ENCODE assay signal across 1 cellular context in the genomic region with DNA sequence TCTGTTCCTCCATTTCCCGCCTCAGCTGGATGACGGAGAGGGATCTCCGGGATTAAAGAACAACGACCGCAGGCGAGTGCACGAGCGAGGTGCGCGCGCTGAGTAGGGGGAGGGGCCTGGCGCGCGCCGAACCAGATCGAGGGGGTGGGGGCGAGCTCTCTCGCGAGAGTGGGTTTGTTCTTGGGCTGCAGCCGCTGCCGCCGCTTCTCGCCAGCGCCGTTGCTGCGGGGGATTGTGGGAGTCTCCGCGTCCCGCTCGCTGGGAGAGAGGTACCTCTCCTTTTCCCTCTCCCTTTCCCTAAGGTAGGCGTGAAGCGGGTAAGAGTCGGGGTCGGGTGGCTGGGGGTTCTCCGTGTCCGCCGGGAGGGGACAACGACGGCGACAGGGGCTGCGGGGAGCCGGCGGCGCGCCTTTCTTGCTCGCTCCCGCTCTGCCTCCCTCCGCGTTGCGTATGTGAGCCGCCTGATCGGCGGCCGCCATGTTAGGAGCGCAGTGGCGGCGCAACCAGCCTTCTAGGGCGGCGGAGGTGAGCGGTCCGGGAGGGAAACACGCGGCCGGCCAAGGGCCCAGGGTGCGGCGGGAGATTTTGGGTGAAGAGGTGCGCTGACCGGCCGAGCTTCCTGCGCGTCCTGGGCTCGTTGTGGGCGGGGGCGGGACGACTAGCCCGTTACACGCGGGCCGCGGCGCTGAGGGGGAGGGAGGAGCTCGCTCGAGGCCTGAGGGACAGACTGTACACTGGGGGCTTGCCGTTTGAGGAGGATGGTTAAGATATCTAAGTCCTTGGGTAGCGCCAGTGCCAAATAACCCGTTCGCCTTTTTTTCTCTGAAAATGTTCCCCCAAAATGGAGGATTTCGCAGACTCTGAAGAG.
A peak's percentile ranks its signal among the peaks of the same experiment; 100 is the strongest.
TF ChIP-seq lines count a peak whose summit lies in the region.

A gene with protein sequence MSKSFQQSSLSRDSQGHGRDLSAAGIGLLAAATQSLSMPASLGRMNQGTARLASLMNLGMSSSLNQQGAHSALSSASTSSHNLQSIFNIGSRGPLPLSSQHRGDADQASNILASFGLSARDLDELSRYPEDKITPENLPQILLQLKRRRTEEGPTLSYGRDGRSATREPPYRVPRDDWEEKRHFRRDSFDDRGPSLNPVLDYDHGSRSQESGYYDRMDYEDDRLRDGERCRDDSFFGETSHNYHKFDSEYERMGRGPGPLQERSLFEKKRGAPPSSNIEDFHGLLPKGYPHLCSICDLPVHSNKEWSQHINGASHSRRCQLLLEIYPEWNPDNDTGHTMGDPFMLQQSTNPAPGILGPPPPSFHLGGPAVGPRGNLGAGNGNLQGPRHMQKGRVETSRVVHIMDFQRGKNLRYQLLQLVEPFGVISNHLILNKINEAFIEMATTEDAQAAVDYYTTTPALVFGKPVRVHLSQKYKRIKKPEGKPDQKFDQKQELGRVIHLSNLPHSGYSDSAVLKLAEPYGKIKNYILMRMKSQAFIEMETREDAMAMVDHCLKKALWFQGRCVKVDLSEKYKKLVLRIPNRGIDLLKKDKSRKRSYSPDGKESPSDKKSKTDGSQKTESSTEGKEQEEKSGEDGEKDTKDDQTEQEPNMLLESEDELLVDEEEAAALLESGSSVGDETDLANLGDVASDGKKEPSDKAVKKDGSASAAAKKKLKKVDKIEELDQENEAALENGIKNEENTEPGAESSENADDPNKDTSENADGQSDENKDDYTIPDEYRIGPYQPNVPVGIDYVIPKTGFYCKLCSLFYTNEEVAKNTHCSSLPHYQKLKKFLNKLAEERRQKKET (plus strand): TSS at position 237 of the 868 bp plus-strand sequence. CDS start 13,676 bp downstream, outside the sequence.

TF ChIP-seq in HepG2, 621 proteins besides CTCF, POLR2A, EP300 and RAD21 (continued from another document and continues in another):
- peak; percentile 95 for TF ChIP-seq ZNF281 (CRISPR knock-in tag; IDR thresholded peaks at IDR 0.05; ENCODE audit: borderline replicate concordance)
- no peak for TF ChIP-seq ZNF180 (CRISPR knock-in tag; IDR thresholded peaks at IDR 0.05; ENCODE audit: borderline replicate concordance, low read depth)
- TF ChIP-seq MEIS2 (CRISPR knock-in tag; IDR thresholded peaks at IDR 0.05): 0 out of 2 replicates have a peak, but pooled peaks have one; percentile 46
- TF ChIP-seq, protein P1, sequence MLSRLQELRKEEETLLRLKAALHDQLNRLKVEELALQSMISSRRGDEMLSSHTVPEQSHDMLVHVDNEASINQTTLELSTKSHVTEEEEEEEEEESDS (CRISPR knock-in tag; IDR thresholded peaks at IDR 0.05; ENCODE audit: borderline replicate concordance): no peak
- peak; percentile 54; the same call in 1 of the 2 replicates for TF ChIP-seq ATF7-NPFF (CRISPR knock-in tag; IDR thresholded peaks at IDR 0.05; ENCODE audit: low read depth)
- TF ChIP-seq YEATS2 (CRISPR knock-in tag; IDR thresholded peaks at IDR 0.05; ENCODE audit: borderline replicate concordance): peak; percentile 95
- peak; percentile 80 for TF ChIP-seq SALL1 (CRISPR knock-in tag; IDR thresholded peaks at IDR 0.05)
- peak; percentile 86 for TF ChIP-seq KMT2B (CRISPR knock-in tag; IDR thresholded peaks at IDR 0.05)
- TF ChIP-seq, protein P2, sequence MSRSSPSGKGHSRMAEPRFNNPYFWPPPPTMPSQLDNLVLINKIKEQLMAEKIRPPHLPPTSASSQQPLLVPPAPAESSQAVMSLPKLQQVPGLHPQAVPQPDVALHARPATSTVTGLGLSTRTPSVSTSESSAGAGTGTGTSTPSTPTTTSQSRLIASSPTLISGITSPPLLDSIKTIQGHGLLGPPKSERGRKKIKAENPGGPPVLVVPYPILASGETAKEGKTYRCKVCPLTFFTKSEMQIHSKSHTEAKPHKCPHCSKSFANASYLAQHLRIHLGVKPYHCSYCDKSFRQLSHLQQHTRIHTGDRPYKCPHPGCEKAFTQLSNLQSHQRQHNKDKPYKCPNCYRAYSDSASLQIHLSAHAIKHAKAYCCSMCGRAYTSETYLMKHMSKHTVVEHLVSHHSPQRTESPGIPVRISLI (CRISPR knock-in tag; IDR thresholded peaks at IDR 0.05; ENCODE audit: borderline replicate concordance): peak; percentile 53; the same call in 1 of the 2 replicates
- no peak for TF ChIP-seq ZNF672 (CRISPR knock-in tag; IDR thresholded peaks at IDR 0.05)
- TF ChIP-seq FIP1L1 (IDR thresholded peaks at IDR 0.05; ENCODE audit: borderline replicate concordance, insufficient read depth, low read depth, low read length): no peak
- peak; percentile 30 for TF ChIP-seq JARID2 (CRISPR knock-in tag; IDR thresholded peaks at IDR 0.05; ENCODE audit: insufficient replicate concordance)
- TF ChIP-seq ZSCAN12 (CRISPR knock-in tag; IDR thresholded peaks at IDR 0.05): no peak
- TF ChIP-seq CENPX (CRISPR knock-in tag; IDR thresholded peaks at IDR 0.05): no peak
- TF ChIP-seq PITX1 (CRISPR knock-in tag; IDR thresholded peaks at IDR 0.05): peak; percentile 89
- peak; percentile 72; the same call in 1 of the 2 replicates for TF ChIP-seq SP1 (IDR thresholded peaks at IDR 0.05)
- peak; percentile 62 for TF ChIP-seq SP1 (CRISPR knock-in tag; IDR thresholded peaks at IDR 0.05)
- peak; percentile 56; the same call in 1 of the 2 replicates for TF ChIP-seq ZNF451 (CRISPR knock-in tag; IDR thresholded peaks at IDR 0.05)
- no peak for TF ChIP-seq TEAD3 (CRISPR knock-in tag; optimal IDR thresholded peaks at IDR 0.05; ENCODE audit: borderline replicate concordance)
- peak; percentile 89 for TF ChIP-seq ERF (CRISPR knock-in tag; IDR thresholded peaks at IDR 0.05)
- TF ChIP-seq HHEX (CRISPR knock-in tag; IDR thresholded peaks at IDR 0.05): no peak
- TF ChIP-seq, protein P3, sequence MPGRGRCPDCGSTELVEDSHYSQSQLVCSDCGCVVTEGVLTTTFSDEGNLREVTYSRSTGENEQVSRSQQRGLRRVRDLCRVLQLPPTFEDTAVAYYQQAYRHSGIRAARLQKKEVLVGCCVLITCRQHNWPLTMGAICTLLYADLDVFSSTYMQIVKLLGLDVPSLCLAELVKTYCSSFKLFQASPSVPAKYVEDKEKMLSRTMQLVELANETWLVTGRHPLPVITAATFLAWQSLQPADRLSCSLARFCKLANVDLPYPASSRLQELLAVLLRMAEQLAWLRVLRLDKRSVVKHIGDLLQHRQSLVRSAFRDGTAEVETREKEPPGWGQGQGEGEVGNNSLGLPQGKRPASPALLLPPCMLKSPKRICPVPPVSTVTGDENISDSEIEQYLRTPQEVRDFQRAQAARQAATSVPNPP (CRISPR knock-in tag; IDR thresholded peaks at IDR 0.05): no peak
- peak; percentile 60; the same call in 1 of the 2 replicates for TF ChIP-seq MAF1 (CRISPR knock-in tag; IDR thresholded peaks at IDR 0.05; ENCODE audit: borderline replicate concordance)
- no peak; the same call in 1 of the 2 replicates for TF ChIP-seq AKAP8 (CRISPR knock-in tag; IDR thresholded peaks at IDR 0.05)
- TF ChIP-seq MTA3 (CRISPR knock-in tag; IDR thresholded peaks at IDR 0.05): no peak
- TF ChIP-seq STAT5B (CRISPR knock-in tag; IDR thresholded peaks at IDR 0.05): peak; percentile 39; the same call in 1 of the 2 replicates
- TF ChIP-seq ATF1 (CRISPR knock-in tag; IDR thresholded peaks at IDR 0.05): no peak
- 0 out of 2 replicates have a peak, but pooled peaks have one; percentile 41 for TF ChIP-seq ZNF512 (CRISPR knock-in tag; IDR thresholded peaks at IDR 0.05)
- no peak for TF ChIP-seq TEAD2 (CRISPR knock-in tag; IDR thresholded peaks at IDR 0.05)
- TF ChIP-seq ZNF713 (CRISPR knock-in tag; IDR thresholded peaks at IDR 0.05): no peak
- no peak; the same call in none of the 2 replicates for TF ChIP-seq SP4 (CRISPR knock-in tag; IDR thresholded peaks at IDR 0.05)
- TF ChIP-seq ZBTB20 (CRISPR knock-in tag; IDR thresholded peaks at IDR 0.05; ENCODE audit: borderline replicate concordance, low read depth): 0 out of 2 replicates have a peak, but pooled peaks have one; percentile 5
- TF ChIP-seq ZNF768 (CRISPR knock-in tag; IDR thresholded peaks at IDR 0.05): peak; percentile 71; the same call in 1 of the 2 replicates
- peak; percentile 81; the same call in 1 of the 2 replicates for TF ChIP-seq ZNF33B (CRISPR knock-in tag; IDR thresholded peaks at IDR 0.05)
- TF ChIP-seq, protein P4, sequence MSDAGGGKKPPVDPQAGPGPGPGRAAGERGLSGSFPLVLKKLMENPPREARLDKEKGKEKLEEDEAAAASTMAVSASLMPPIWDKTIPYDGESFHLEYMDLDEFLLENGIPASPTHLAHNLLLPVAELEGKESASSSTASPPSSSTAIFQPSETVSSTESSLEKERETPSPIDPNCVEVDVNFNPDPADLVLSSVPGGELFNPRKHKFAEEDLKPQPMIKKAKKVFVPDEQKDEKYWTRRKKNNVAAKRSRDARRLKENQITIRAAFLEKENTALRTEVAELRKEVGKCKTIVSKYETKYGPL (CRISPR knock-in tag; IDR thresholded peaks at IDR 0.05): 0 out of 2 replicates have a peak, but pooled peaks have one; percentile 11
- TF ChIP-seq RFXAP (CRISPR knock-in tag; IDR thresholded peaks at IDR 0.05; ENCODE audit: borderline replicate concordance): peak; percentile 67; the same call in 1 of the 2 replicates
- TF ChIP-seq CHCHD3 (CRISPR knock-in tag; IDR thresholded peaks at IDR 0.05): no peak
- TF ChIP-seq, protein P5, sequence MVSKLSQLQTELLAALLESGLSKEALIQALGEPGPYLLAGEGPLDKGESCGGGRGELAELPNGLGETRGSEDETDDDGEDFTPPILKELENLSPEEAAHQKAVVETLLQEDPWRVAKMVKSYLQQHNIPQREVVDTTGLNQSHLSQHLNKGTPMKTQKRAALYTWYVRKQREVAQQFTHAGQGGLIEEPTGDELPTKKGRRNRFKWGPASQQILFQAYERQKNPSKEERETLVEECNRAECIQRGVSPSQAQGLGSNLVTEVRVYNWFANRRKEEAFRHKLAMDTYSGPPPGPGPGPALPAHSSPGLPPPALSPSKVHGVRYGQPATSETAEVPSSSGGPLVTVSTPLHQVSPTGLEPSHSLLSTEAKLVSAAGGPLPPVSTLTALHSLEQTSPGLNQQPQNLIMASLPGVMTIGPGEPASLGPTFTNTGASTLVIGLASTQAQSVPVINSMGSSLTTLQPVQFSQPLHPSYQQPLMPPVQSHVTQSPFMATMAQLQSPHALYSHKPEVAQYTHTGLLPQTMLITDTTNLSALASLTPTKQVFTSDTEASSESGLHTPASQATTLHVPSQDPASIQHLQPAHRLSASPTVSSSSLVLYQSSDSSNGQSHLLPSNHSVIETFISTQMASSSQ (IDR thresholded peaks at IDR 0.05; ENCODE audit: low read depth): no peak
- TF ChIP-seq, protein P5 (CRISPR knock-in tag; IDR thresholded peaks at IDR 0.05; ENCODE audit: borderline replicate concordance): peak; percentile 67; the same call in 1 of the 2 replicates
- TF ChIP-seq MLLT10 (CRISPR knock-in tag; IDR thresholded peaks at IDR 0.05): no peak; the same call in 1 of the 2 replicates
- no peak for TF ChIP-seq ZIK1 (CRISPR knock-in tag; IDR thresholded peaks at IDR 0.05; ENCODE audit: borderline replicate concordance, low read depth)
- TF ChIP-seq ZSCAN22 (CRISPR knock-in tag; IDR thresholded peaks at IDR 0.05): 0 out of 2 replicates have a peak, but pooled peaks have one; percentile 22
- no peak for TF ChIP-seq RFX1 (IDR thresholded peaks at IDR 0.05)
- 0 out of 2 replicates have a peak, but pooled peaks have one; percentile 23 for TF ChIP-seq ZNF556 (CRISPR knock-in tag; IDR thresholded peaks at IDR 0.05; ENCODE audit: borderline replicate concordance)
- no peak for TF ChIP-seq DPF2 (CRISPR knock-in tag; IDR thresholded peaks at IDR 0.05; ENCODE audit: borderline replicate concordance, low read depth)
- TF ChIP-seq, protein P6, sequence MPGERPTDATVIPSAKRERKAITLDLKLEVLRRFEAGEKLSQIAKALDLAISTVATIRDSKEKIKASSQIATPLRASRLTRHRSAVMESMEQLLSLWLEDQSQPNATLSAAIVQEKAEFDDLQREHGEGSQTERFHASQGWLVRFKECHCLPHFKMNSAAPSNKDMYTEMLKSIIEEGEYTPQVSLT (CRISPR knock-in tag; IDR thresholded peaks at IDR 0.05; ENCODE audit: borderline replicate concordance, low read depth): no peak; the same call in 1 of the 2 replicates
